ENCODE assay signal across 1 cellular context in the genomic region with DNA sequence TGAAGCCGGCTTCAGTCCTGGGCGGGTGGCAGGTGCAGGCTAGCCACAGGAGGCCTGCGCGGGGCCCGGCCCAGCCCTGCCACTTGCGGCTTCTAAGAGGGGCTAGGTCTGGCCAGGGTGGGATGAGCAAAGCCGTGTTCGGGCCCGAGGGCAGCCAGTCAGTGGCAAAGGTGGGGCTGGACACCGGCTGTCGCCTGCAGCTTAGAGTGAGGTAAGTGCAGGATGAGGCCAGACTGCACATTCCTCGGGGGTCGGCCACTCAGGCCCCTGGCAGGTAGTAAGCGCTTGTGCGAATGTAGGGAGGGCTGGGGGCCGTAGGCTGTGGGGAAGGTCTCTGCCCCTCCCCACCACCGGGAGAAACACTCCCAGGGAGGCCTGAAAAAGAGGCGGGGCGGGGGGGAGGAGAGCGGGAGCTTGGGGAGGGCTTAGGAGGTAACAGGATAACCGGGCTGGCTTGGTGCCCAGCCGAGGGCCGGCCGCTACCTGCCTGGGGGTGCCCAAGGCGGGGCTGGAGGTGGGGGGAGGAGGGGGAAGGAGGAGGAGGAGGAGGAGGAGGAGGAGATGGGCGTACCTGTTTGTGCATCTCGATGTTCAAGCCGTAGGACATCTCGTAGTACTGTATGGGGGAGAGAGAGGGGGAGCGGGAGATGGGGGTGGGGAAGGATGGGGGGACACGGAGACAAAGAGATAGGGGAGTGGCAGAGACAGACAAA.
TF ChIP-seq lines count a peak whose summit lies in the region.

No MANE protein-coding gene starts in this region.

TF ChIP-seq in WTC11, 78 proteins besides CTCF, POLR2A, EP300 and RAD21 (continued from another document):
- TF ChIP-seq, protein P1, sequence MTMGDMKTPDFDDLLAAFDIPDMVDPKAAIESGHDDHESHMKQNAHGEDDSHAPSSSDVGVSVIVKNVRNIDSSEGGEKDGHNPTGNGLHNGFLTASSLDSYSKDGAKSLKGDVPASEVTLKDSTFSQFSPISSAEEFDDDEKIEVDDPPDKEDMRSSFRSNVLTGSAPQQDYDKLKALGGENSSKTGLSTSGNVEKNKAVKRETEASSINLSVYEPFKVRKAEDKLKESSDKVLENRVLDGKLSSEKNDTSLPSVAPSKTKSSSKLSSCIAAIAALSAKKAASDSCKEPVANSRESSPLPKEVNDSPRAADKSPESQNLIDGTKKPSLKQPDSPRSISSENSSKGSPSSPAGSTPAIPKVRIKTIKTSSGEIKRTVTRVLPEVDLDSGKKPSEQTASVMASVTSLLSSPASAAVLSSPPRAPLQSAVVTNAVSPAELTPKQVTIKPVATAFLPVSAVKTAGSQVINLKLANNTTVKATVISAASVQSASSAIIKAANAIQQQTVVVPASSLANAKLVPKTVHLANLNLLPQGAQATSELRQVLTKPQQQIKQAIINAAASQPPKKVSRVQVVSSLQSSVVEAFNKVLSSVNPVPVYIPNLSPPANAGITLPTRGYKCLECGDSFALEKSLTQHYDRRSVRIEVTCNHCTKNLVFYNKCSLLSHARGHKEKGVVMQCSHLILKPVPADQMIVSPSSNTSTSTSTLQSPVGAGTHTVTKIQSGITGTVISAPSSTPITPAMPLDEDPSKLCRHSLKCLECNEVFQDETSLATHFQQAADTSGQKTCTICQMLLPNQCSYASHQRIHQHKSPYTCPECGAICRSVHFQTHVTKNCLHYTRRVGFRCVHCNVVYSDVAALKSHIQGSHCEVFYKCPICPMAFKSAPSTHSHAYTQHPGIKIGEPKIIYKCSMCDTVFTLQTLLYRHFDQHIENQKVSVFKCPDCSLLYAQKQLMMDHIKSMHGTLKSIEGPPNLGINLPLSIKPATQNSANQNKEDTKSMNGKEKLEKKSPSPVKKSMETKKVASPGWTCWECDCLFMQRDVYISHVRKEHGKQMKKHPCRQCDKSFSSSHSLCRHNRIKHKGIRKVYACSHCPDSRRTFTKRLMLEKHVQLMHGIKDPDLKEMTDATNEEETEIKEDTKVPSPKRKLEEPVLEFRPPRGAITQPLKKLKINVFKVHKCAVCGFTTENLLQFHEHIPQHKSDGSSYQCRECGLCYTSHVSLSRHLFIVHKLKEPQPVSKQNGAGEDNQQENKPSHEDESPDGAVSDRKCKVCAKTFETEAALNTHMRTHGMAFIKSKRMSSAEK (CRISPR knock-in tag; IDR thresholded peaks at IDR 0.05; ENCODE audit: borderline replicate concordance): no peak
- no peak for TF ChIP-seq GABPB1 (CRISPR knock-in tag; IDR thresholded peaks at IDR 0.05)
